ENCODE assay signal across 8 cellular contexts in the genomic region with DNA sequence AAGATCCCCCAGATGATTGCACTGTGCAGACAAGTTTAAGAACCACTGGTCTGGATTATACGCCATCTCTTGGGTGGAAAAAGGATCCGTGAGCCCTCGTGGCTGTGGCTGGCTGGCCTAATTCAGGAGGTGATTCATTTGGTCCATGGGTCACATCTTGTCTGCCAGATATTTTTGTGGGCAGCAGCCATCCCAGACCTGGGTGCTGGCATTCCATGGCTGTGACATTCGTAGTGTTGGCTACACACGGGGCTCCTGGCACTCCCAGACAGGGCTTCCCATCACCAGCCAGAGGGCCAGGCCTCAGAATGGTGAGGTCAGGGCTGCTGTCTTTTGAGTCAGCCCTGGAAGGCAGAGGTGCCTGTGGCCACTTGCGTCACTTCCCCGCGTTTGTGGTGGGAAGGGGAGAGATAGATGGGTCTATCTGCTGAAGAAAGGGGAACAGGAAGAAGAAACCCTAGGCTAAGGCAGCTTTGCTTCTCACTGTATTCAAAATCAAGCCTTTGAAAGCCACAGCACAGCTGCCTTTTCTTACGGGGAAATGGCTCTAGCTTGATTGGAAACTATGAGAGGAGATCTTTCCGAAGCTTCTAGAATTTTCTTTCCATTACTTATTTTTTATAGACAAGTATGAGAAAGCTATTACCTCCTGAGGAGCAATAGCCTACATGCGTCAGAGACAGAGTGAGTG. TPM values are rescaled to one million over a fixed set of nuclear protein-coding genes. Genes with fewer than 3 reads are reported as not detected.
DNase-seq lines count a peak whose midpoint lies in the region; ATAC-seq and TF ChIP-seq lines count a peak whose summit lies in the region.

No MANE protein-coding gene starts in this region.

- H3K36me3 ChIP-seq in heart left ventricle (peaks cover 0 to 12% (median 6%) of the 10 kb centered on the region in 9 donors), Caco-2 (ENCODE audit: control insufficient read depth, insufficient read depth, low read length) (no peaks in the 10 kb centered on the region)

- peaks cover 99% of the 10 kb centered on the region for H3K4me1 Mint-ChIP-seq in activated T-cell treated with anti-CD3 and anti-CD28 coated beads, Interleukin-2, amount 50 U/mL, for 24 hours (ENCODE audit: low read depth)
- no peaks in the 10 kb centered on the region for H3K4me1 Mint-ChIP-seq in Caco-2 (ENCODE audit: low read depth, unreplicated experiment)

- 72 to 80% (median 76%) methylated on average over 9 to 11 of the region's 11 CpGs for WGBS in heart left ventricle, 4 donors

- H3K9me3 ChIP-seq in heart left ventricle, result no peaks in the 10 kb centered on the region
- no peaks in the 10 kb centered on the region for H3K9me3 ChIP-seq in Caco-2

- DNase-seq in GM03348 (ENCODE audit: low spot score) (peak; percentile 51), NAMALWA (ENCODE audit: low spot score) (peak; percentile 65), heart left ventricle (peak; percentile 76 to 87 (median 86)), Caco-2 (no peak), DMS114 treated with DMSO at 0.1 percent for 48 hours (lab: John Stamatoyannopoulos, UW; ENCODE audit: unreplicated experiment) (no peak)
- peak; percentile 88 for DNase-seq in activated T-cell treated with anti-CD3 and anti-CD28 coated beads, Interleukin-2, amount 50 U/mL, for 24 hours
- peak; percentile 72 for DNase-seq in stimulated activated CD4-positive, alpha-beta T cell treated with anti-CD3 and anti-CD28 coated beads, Interleukin-4, amount 100 ng/mL, for 1 hour

- H3K27me3 ChIP-seq in heart left ventricle (no peaks in the 10 kb centered on the region), Caco-2 (replicated peaks; ENCODE audit: control insufficient read depth, insufficient read depth, low read length) (no peaks in the 10 kb centered on the region)

- no TSS peak for BruUV-seq in Caco-2 (replicated peaks; lab: Mats Ljungman, UMichigan)

- peaks cover 94% of the 10 kb centered on the region for H3K36me3 Mint-ChIP-seq in activated T-cell treated with anti-CD3 and anti-CD28 coated beads, Interleukin-2, amount 50 U/mL, for 24 hours (ENCODE audit: low read depth)
- no peaks in the 10 kb centered on the region for H3K36me3 Mint-ChIP-seq in Caco-2 (ENCODE audit: insufficient read depth, unreplicated experiment)

- H3K4me3 ChIP-seq in heart left ventricle (peak overlapping the region in 1 of 12 donors; percentile 30), Caco-2 (ENCODE audit: low read depth, low read length) (no peak overlapping the region)

- intact Hi-C loops in heart left ventricle (cut with DNase I) (loop anchor here in 2 of 10 donors (5.0 kb wide), 2 partner anchors 33 to 103 kb away; no protein-coding TSS in a partner anchor), Caco-2 (cut with micrococcal nuclease; ENCODE audit: unreplicated experiment) (no loop called here)

- POLR2A ChIA-PET in Caco-2 (lab: Charles Lee), result no interaction called here

- peaks cover 0 to 85% (median 28%) of the 10 kb centered on the region in 12 donors for H3K4me1 ChIP-seq in heart left ventricle
- no peaks in the 10 kb centered on the region for H3K4me1 ChIP-seq in Caco-2

- H3K27me3 Mint-ChIP-seq in activated T-cell treated with anti-CD3 and anti-CD28 coated beads, Interleukin-2, amount 50 U/mL, for 24 hours, result no peaks in the 10 kb centered on the region
- H3K27me3 Mint-ChIP-seq in Caco-2 (ENCODE audit: insufficient read depth, unreplicated experiment), result peaks cover 3% of the 10 kb centered on the region

- no peaks in the 10 kb centered on the region for H3K9me3 Mint-ChIP-seq in activated T-cell treated with anti-CD3 and anti-CD28 coated beads, Interleukin-2, amount 50 U/mL, for 24 hours
- no peaks in the 10 kb centered on the region for H3K9me3 Mint-ChIP-seq in Caco-2 (ENCODE audit: unreplicated experiment)

- ATAC-seq in GM21825 (IDR thresholded peaks at IDR 0.05; ENCODE audit: unreplicated experiment) (peak; percentile 80), heart left ventricle (peak; percentile 66 to 86 (median 86))

- H3K4me3 Mint-ChIP-seq in activated T-cell treated with anti-CD3 and anti-CD28 coated beads, Interleukin-2, amount 50 U/mL, for 24 hours, result peak overlapping the region; percentile 74
- no peak overlapping the region for H3K4me3 Mint-ChIP-seq in Caco-2 (ENCODE audit: unreplicated experiment)

- no peak for TF ChIP-seq POLR2A in heart left ventricle (IDR thresholded peaks at IDR 0.05)

- TF ChIP-seq CTCF in heart left ventricle (IDR thresholded peaks at IDR 0.05) (no peak), Caco-2 (IDR thresholded peaks at IDR 0.05; ENCODE audit: insufficient read depth in 1 of 2, low read depth in 1 of 2, low read length in 1 of 2, severe bottlenecking in 1 of 2, unreplicated experiment in 1 of 2) (no peak)

- H3K27ac Mint-ChIP-seq in activated T-cell treated with anti-CD3 and anti-CD28 coated beads, Interleukin-2, amount 50 U/mL, for 24 hours, result peak overlapping the region; percentile 100
- no peak overlapping the region for H3K27ac Mint-ChIP-seq in Caco-2 (ENCODE audit: unreplicated experiment)

- peak overlapping the region in 9 of 12 donors; percentile 31 to 95 (median 64) for H3K27ac ChIP-seq in heart left ventricle

- CTCF ChIA-PET in Caco-2 (lab: Charles Lee), result interaction anchor here (0.5 to 1.1 kb wide), 3 partner anchors 38 to 141 kb away, joined by 3 to 5 read pairs (median 3); no protein-coding TSS in a partner anchor

RNA-seq across cellular contexts. Expression of gene EIF2D, which starts 32.4 kb away (rescaled TPM):
- total RNA-seq in heart left ventricle (10 to 100 TPM; 21.6 to 37.5 (median 29.0) TPM), Caco-2 (2022) (37.9 and 39.6 TPM in 2 replicates)
- polyA plus RNA-seq in heart left ventricle, result 10 to 100 TPM; 15.6 to 26.8 TPM

RNA-seq across cellular contexts. Expression of gene DYRK3, which starts 55.4 kb away (rescaled TPM):
- total RNA-seq in heart left ventricle, result 10 to 100 TPM; 11.2 to 32.5 (median 15.9) TPM
- polyA plus RNA-seq in heart left ventricle, result 10 to 100 TPM in 1 of 2 donors, 1 to 10 TPM in 1; 6.5 to 26.0 TPM
- total RNA-seq in Caco-2 (2022), result 0.16 TPM in 1 of 2 replicates, not detected in the other

Comparison
In these comparisons a context has a peak if more than half of its experiments do, and no peak if none do; other contexts are left out.
1. DNase-seq: peak in GM03348 (single experiment), NAMALWA (single experiment), activated T-cell treated with anti-CD3 and anti-CD28 coated beads, Interleukin-2, amount 50 U/mL, for 24 hours (single experiment), heart left ventricle (5 of 5) and stimulated activated CD4-positive, alpha-beta T cell treated with anti-CD3 and anti-CD28 coated beads, Interleukin-4, amount 100 ng/mL, for 1 hour (single experiment); none in Caco-2 (0 of 2) and DMS114 treated with DMSO at 0.1 percent for 48 hours (single experiment).
2. RNA of gene DYRK3, which starts 55.4 kb away (total RNA-seq): 11.2 to 32.5 TPM in heart left ventricle; 0.16 TPM in Caco-2; every median in the first group is over 10 times any median in the second.